Comparison of ENCODE assay signal across 13 cellular contexts in genomic region chr3:170046269-170047132, GRCh38. TPM values are rescaled to one million over a fixed set of nuclear protein-coding genes. Genes with fewer than 3 reads are reported as not detected.
A peak's percentile ranks its signal among the peaks of the same experiment; 100 is the strongest.
DNase-seq lines count a peak whose midpoint lies in the region; ATAC-seq and TF ChIP-seq lines count a peak whose summit lies in the region.
"Had no signal": no experiment of that assay in that cellular context is flagged by ENCODE, and none has a peak within 500 bp of the region (broad histone marks: within the 10 kb centered on the region; RNA-seq: fewer than 3 reads in every experiment).

No MANE protein-coding gene starts in this region.

- DNase-seq in T47D (ENCODE audit: low read depth in 1 of 2, low spot score in 1 of 2) (peak; percentile 73 to 76), MCF 10A (ENCODE audit: unreplicated experiment) (no peak), mammary epithelial cell (no peak), globus pallidus (ENCODE audit: low spot score) (no peak), GM03348 (ENCODE audit: low spot score) (no peak), foreskin keratinocyte (no peak)
- DNase-seq in naive thymus-derived CD8-positive, alpha-beta T cell: no peak
- DNase-seq in stimulated activated CD4-positive, alpha-beta T cell treated with anti-CD3 and anti-CD28 coated beads, Interleukin-4, amount 100 ng/mL, for 4 hours: no peak
- DNase-seq: activated naive CD4-positive, alpha-beta T cell treated with anti-CD3 and anti-CD28 coated beads, Interleukin-2, amount 10 ng/mL, durations not matched to agents 7 days and 5 days; NCI-H187; tibial artery had no signal

- no peaks in the 10 kb centered on the region for H3K4me1 Mint-ChIP-seq in MCF 10A (ENCODE audit: insufficient read depth, unreplicated experiment)
- H3K4me1 Mint-ChIP-seq in naive thymus-derived CD8-positive, alpha-beta T cell: peaks cover 11 to 26% (median 23%) of the 10 kb centered on the region in 4 donors

- no peak overlapping the region for H3K27ac ChIP-seq in mammary epithelial cell (ENCODE audit: insufficient read depth, low read depth, low read length)
- H3K27ac ChIP-seq in foreskin keratinocyte: no peak overlapping the region
- H3K27ac ChIP-seq: KMS-11, SK-N-MC, tibial artery had no signal

- no peaks in the 10 kb centered on the region for H3K9me3 ChIP-seq in mammary epithelial cell (replicated peaks; ENCODE audit: insufficient read depth, low read length)
- H3K9me3 ChIP-seq: tibial artery had no signal

- H2AFZ ChIP-seq in mammary epithelial cell (ENCODE audit: low read depth, low read length): peak overlapping the region; percentile 33

- in situ Hi-C loops in T47D (cut with HindIII; ENCODE audit: low pct_unique_long_range_greater_than_20kb, low sequenced_read_pairs) (no loop called here), mammary epithelial cell (cut with MboI; ENCODE audit: low sequenced_read_pairs in 2 of 2) (no loop called here)

- H3K27me3 ChIP-seq in mammary epithelial cell (ENCODE audit: insufficient read depth, low read length): peaks cover 1% of the 10 kb centered on the region
- H3K27me3 ChIP-seq in foreskin keratinocyte: peaks cover 9% of the 10 kb centered on the region

- no peaks in the 10 kb centered on the region for H3K9me3 Mint-ChIP-seq in MCF 10A (ENCODE audit: unreplicated experiment)
- no peaks in the 10 kb centered on the region for H3K9me3 Mint-ChIP-seq in naive thymus-derived CD8-positive, alpha-beta T cell
- H3K9me3 Mint-ChIP-seq: activated naive CD4-positive, alpha-beta T cell treated with anti-CD3 and anti-CD28 coated beads, Interleukin-2, amount 10 ng/mL, durations not matched to agents 7 days and 5 days had no signal

- TF ChIP-seq CTCF in MCF 10A (IDR thresholded peaks at IDR 0.05; ENCODE audit: unreplicated experiment) (no peak), mammary epithelial cell (conservative IDR thresholded peaks at IDR 0.05 in 1 of 2, IDR thresholded peaks at IDR 0.05 in 1 of 2; ENCODE audit: extremely low read depth in 1 of 2, insufficient read depth in 1 of 2, low read depth in 1 of 2, low read length in 2 of 2) (no peak), foreskin keratinocyte (conservative IDR thresholded peaks at IDR 0.05) (no peak)

- H3K9ac ChIP-seq in mammary epithelial cell (ENCODE audit: insufficient read depth, low read length): no peak overlapping the region
- H3K9ac ChIP-seq: KMS-11 had no signal

- H3K79me2 ChIP-seq in mammary epithelial cell (ENCODE audit: insufficient read depth, low read length): no peaks in the 10 kb centered on the region

- BruUV-seq in MCF 10A (replicated peaks; lab: Mats Ljungman, UMichigan) (no TSS peak), mammary epithelial cell (replicated peaks; lab: Mats Ljungman, UMichigan) (no TSS peak)

- POLR2A ChIA-PET in MCF 10A (lab: Yijun Ruan, JAX): no interaction called here
- POLR2A ChIA-PET in naive thymus-derived CD8-positive, alpha-beta T cell (lab: Charles Lee): interaction anchor here (0.8 kb wide), 1 partner anchor 81 kb away, joined by 3 read pairs; no protein-coding TSS in a partner anchor

- no peaks in the 10 kb centered on the region for H3K4me1 ChIP-seq in mammary epithelial cell (ENCODE audit: insufficient read depth, low read length)
- H3K4me1 ChIP-seq in foreskin keratinocyte: no peaks in the 10 kb centered on the region
- H3K4me1 ChIP-seq: tibial artery had no signal

- WGBS in mammary epithelial cell (ENCODE audit: low coverage, missing lambda C conversion rate): 86% methylated on average over 5 of the region's 5 CpGs

- dilution Hi-C loops in mammary epithelial cell (cut with HindIII; ENCODE audit: low sequenced_read_pairs): no loop called here

- intact Hi-C loops in MCF 10A (cut with micrococcal nuclease): no loop called here
- intact Hi-C loops in mammary epithelial cell (cut with micrococcal nuclease): no loop called here

- H3K4me2 ChIP-seq in mammary epithelial cell (ENCODE audit: insufficient read depth, low read depth, low read length): no peak overlapping the region
- H3K4me2 ChIP-seq: KMS-11 had no signal

- no peaks in the 10 kb centered on the region for H4K20me1 ChIP-seq in mammary epithelial cell (ENCODE audit: insufficient read depth, low read length)

- no peak overlapping the region for H3K4me3 Mint-ChIP-seq in MCF 10A (ENCODE audit: unreplicated experiment)
- no peak overlapping the region for H3K4me3 Mint-ChIP-seq in naive thymus-derived CD8-positive, alpha-beta T cell
- H3K4me3 Mint-ChIP-seq: activated naive CD4-positive, alpha-beta T cell treated with anti-CD3 and anti-CD28 coated beads, Interleukin-2, amount 10 ng/mL, durations not matched to agents 7 days and 5 days had no signal

- CTCF ChIA-PET in MCF 10A (lab: Yijun Ruan, JAX) (interaction anchor here (0.5 to 1.7 kb wide), 4 partner anchors 8 to 792 kb away, joined by 3 to 5 read pairs (median 3); partner anchors contain the start of gene GPR160), mammary epithelial cell (lab: Charles Lee; ENCODE audit: low non-redundant PET) (no interaction called here)

- H3K36me3 Mint-ChIP-seq in MCF 10A (ENCODE audit: insufficient read depth, unreplicated experiment): peaks cover 6% of the 10 kb centered on the region
- peaks cover 0 to 5% (median 5%) of the 10 kb centered on the region in 3 donors for H3K36me3 Mint-ChIP-seq in naive thymus-derived CD8-positive, alpha-beta T cell

- no peak overlapping the region for H3K27ac Mint-ChIP-seq in MCF 10A (ENCODE audit: low read depth, unreplicated experiment)
- H3K27ac Mint-ChIP-seq in naive thymus-derived CD8-positive, alpha-beta T cell: peak overlapping the region in 7 of 10 donors; percentile 18 to 77 (median 56)
- H3K27ac Mint-ChIP-seq: activated naive CD4-positive, alpha-beta T cell treated with anti-CD3 and anti-CD28 coated beads, Interleukin-2, amount 10 ng/mL, durations not matched to agents 7 days and 5 days had no signal

- H3K27me3 Mint-ChIP-seq in MCF 10A (ENCODE audit: insufficient read depth, unreplicated experiment): no peaks in the 10 kb centered on the region
- no peaks in the 10 kb centered on the region for H3K27me3 Mint-ChIP-seq in naive thymus-derived CD8-positive, alpha-beta T cell
- H3K27me3 Mint-ChIP-seq: activated naive CD4-positive, alpha-beta T cell treated with anti-CD3 and anti-CD28 coated beads, Interleukin-2, amount 10 ng/mL, durations not matched to agents 7 days and 5 days had no signal

- no peak overlapping the region for H3K4me3 ChIP-seq in mammary epithelial cell (replicated peaks in 1 of 3; ENCODE audit: insufficient read depth in 1 of 3, low read depth in 2 of 3, low read length in 3 of 3)
- H3K4me3 ChIP-seq: SK-N-MC, tibial artery had no signal

- no peaks in the 10 kb centered on the region for H3K36me3 ChIP-seq in mammary epithelial cell (ENCODE audit: insufficient read depth, low read length)
- H3K36me3 ChIP-seq: tibial artery had no signal

- ATAC-seq in naive thymus-derived CD8-positive, alpha-beta T cell: no peak
- no peak for ATAC-seq in foreskin keratinocyte

RNA-seq across cellular contexts. Expression of gene GPR160, which starts 8.7 kb away (rescaled TPM):
- total RNA-seq in MCF 10A (2022) (1.8 and 2.6 TPM in 2 replicates), mammary epithelial cell (under 1 TPM; 0.33 to 0.66 TPM), foreskin keratinocyte (0.10 and 0.42 TPM in 2 replicates)
- polyA plus RNA-seq in mammary epithelial cell (0.33 TPM), foreskin keratinocyte (0.17 and 0.31 TPM in 2 replicates)
- not detected for polyA minus RNA-seq in mammary epithelial cell
- total RNA-seq in naive thymus-derived CD8-positive, alpha-beta T cell: 10 to 100 TPM; 17.1 to 19.5 TPM
- 10 to 100 TPM; 12.5 to 18.3 (median 16.9) TPM for polyA plus RNA-seq in naive thymus-derived CD8-positive, alpha-beta T cell

Comparison
In these comparisons a context has a peak if more than half of its experiments do, and no peak if none do; other contexts are left out.
1. DNase-seq: peak in T47D (2 of 2); none in MCF 10A (single experiment), mammary epithelial cell (single experiment), naive thymus-derived CD8-positive, alpha-beta T cell (0 of 10), stimulated activated CD4-positive, alpha-beta T cell treated with anti-CD3 and anti-CD28 coated beads, Interleukin-4, amount 100 ng/mL, for 4 hours (0 of 2), globus pallidus (single experiment), GM03348 (single experiment) and foreskin keratinocyte (0 of 2).